13 cellular contexts compared by ENCODE assay signal in genomic region chr19:38001158-38001781, GRCh38.
"Had no signal": no experiment of that assay in that cellular context is flagged by ENCODE, and none has a peak within 500 bp of the region (broad histone marks: within the 10 kb centered on the region; RNA-seq: fewer than 3 reads in every experiment).

No MANE protein-coding gene starts in this region.

- H3K36me3 Mint-ChIP-seq: activated CD4-positive, alpha-beta memory T cell treated with anti-CD3 and anti-CD28 coated beads for 36 hours had no signal

- FAIRE-seq: kidney had no signal

- ATAC-seq: activated T-cell treated with anti-CD3 and anti-CD28 coated beads, Interleukin-2, amount 50 U/mL, for 72 hours; gastroesophageal sphincter; left ventricle myocardium superior; stimulated activated naive CD8-positive, alpha-beta T cell treated with anti-CD3 and anti-CD28 coated beads, Interleukin-15, amount 100 ng/mL, for 72 hours had no signal

- H3K9me3 Mint-ChIP-seq: activated CD4-positive, alpha-beta memory T cell treated with anti-CD3 and anti-CD28 coated beads for 36 hours; activated T-cell treated with anti-CD3 and anti-CD28 coated beads, Interleukin-2, amount 50 U/mL, for 72 hours; stimulated activated naive CD8-positive, alpha-beta T cell treated with anti-CD3 and anti-CD28 coated beads, Interleukin-15, amount 100 ng/mL, for 72 hours had no signal

- H3K27me3 Mint-ChIP-seq: activated CD4-positive, alpha-beta memory T cell treated with anti-CD3 and anti-CD28 coated beads for 36 hours; stimulated activated naive CD8-positive, alpha-beta T cell treated with anti-CD3 and anti-CD28 coated beads, Interleukin-15, amount 100 ng/mL, for 72 hours had no signal

- DNase-seq: activated CD4-positive, alpha-beta memory T cell treated with anti-CD3 and anti-CD28 coated beads for 36 hours; activated gamma-delta T cell treated with Interleukin-2 at 50 U/mL for 16 hours; activated T-cell treated with anti-CD3 and anti-CD28 coated beads, Interleukin-2, amount 50 U/mL, for 72 hours; aorta; kidney; left ventricle myocardium superior; retina; stimulated activated CD4-positive, alpha-beta T cell treated with anti-CD3 and anti-CD28 coated beads, Interleukin-15, amount 100 ng/mL, for 24 hours; stimulated activated CD4-positive, alpha-beta T cell treated with anti-CD3 and anti-CD28 coated beads, Interleukin-4, amount 100 ng/mL, for 24 hours; stimulated activated naive CD8-positive, alpha-beta T cell treated with anti-CD3 and anti-CD28 coated beads, Interleukin-15, amount 100 ng/mL, for 72 hours; testis had no signal

- H3K27me3 ChIP-seq: cardiac muscle cell, gastroesophageal sphincter, testis had no signal

- H3K27ac ChIP-seq: cardiac muscle cell, gastroesophageal sphincter, testis had no signal

- H3K9me3 ChIP-seq: gastroesophageal sphincter, testis had no signal

- H3K36me3 ChIP-seq: cardiac muscle cell, gastroesophageal sphincter had no signal

- H3K4me3 ChIP-seq: cardiac muscle cell, gastroesophageal sphincter, testis had no signal

- H3K4me3 Mint-ChIP-seq: activated CD4-positive, alpha-beta memory T cell treated with anti-CD3 and anti-CD28 coated beads for 36 hours; activated T-cell treated with anti-CD3 and anti-CD28 coated beads, Interleukin-2, amount 50 U/mL, for 72 hours; stimulated activated naive CD8-positive, alpha-beta T cell treated with anti-CD3 and anti-CD28 coated beads, Interleukin-15, amount 100 ng/mL, for 72 hours had no signal

- H3K27ac Mint-ChIP-seq: activated CD4-positive, alpha-beta memory T cell treated with anti-CD3 and anti-CD28 coated beads for 36 hours; activated T-cell treated with anti-CD3 and anti-CD28 coated beads, Interleukin-2, amount 50 U/mL, for 72 hours; stimulated activated naive CD8-positive, alpha-beta T cell treated with anti-CD3 and anti-CD28 coated beads, Interleukin-15, amount 100 ng/mL, for 72 hours had no signal
